18 cellular contexts compared by ENCODE assay signal in genomic region chr4:97938141-97938540, GRCh38.
A peak's percentile ranks its signal among the peaks of the same experiment; 100 is the strongest.
DNase-seq lines count a peak whose midpoint lies in the region; ATAC-seq and TF ChIP-seq lines count a peak whose summit lies in the region.
"Had no signal": no experiment of that assay in that cellular context is flagged by ENCODE, and none has a peak within 500 bp of the region (broad histone marks: within the 10 kb centered on the region; RNA-seq: fewer than 3 reads in every experiment).

No MANE protein-coding gene starts in this region.

- no peaks in the 10 kb centered on the region for H3K79me2 ChIP-seq in OCI-LY7 (ENCODE audit: insufficient read depth, low read depth, low read length)

- CTCF ChIA-PET in OCI-LY7 (lab: Charles Lee; ENCODE audit: unreplicated experiment): no interaction called here

- H3K4me2 ChIP-seq in OCI-LY7 (ENCODE audit: low read length): no peak overlapping the region
- H3K4me2 ChIP-seq: BLaER1 treated with 17β-estradiol and CSF1 and Interleukin-3, amounts not matched to agents 10 nM and 100 nM had no signal

- H3K27me3 ChIP-seq in BE2C: no peaks in the 10 kb centered on the region
- H3K27me3 ChIP-seq: BLaER1 treated with 17β-estradiol and CSF1 and Interleukin-3, amounts not matched to agents 10 nM and 100 nM had no signal

- no peak overlapping the region for H3K27ac ChIP-seq in OCI-LY7 (ENCODE audit: low read depth, low read length, poor library complexity, severe bottlenecking)
- H3K27ac ChIP-seq: BLaER1 treated with 17β-estradiol and CSF1 and Interleukin-3, amounts not matched to agents 10 nM and 100 nM had no signal

- POLR2A ChIA-PET in OCI-LY7 (lab: Charles Lee): interaction anchor here (1.1 kb wide), 1 partner anchor 92 kb away, joined by 3 read pairs; no protein-coding TSS in a partner anchor

- peak; percentile 79 for DNase-seq in BE2C
- peak; percentile 23 for DNase-seq in LHCN-M2 (ENCODE audit: low read depth)
- peak; percentile 23 for DNase-seq in T1000 (lab: John Stamatoyannopoulos, UW)
- DNase-seq in glutamatergic neuron: peak; percentile 46
- no peak for DNase-seq in GM19238 (ENCODE audit: insufficient read length, low spot score)
- no peak for DNase-seq in OCI-LY7 (ENCODE audit: low spot score)
- no peak for DNase-seq in activated CD4-positive, alpha-beta T cell treated with anti-CD3 and anti-CD28 coated beads for 1 hour
- DNase-seq: 8988T; CD4-positive, CD25-positive, alpha-beta regulatory T cell; CD8-positive, alpha-beta memory T cell; COR-L47; GOT3; H7; HFFc6; IMR-90 had no signal

- H3K4me3 ChIP-seq in BE2C (ENCODE audit: low read depth, low read length) (no peak overlapping the region), OCI-LY7 (ENCODE audit: low read depth, low read length, poor library complexity, severe bottlenecking) (no peak overlapping the region)
- H3K4me3 ChIP-seq: BLaER1 treated with 17β-estradiol and CSF1 and Interleukin-3, amounts not matched to agents 10 nM and 100 nM had no signal

- H3K9me3 Mint-ChIP-seq in glutamatergic neuron (ENCODE audit: unreplicated experiment): peaks cover 12% of the 10 kb centered on the region

- peaks cover 11% of the 10 kb centered on the region for H3K36me3 Mint-ChIP-seq in glutamatergic neuron (ENCODE audit: unreplicated experiment)
- H3K36me3 Mint-ChIP-seq: CD8-positive, alpha-beta memory T cell had no signal

- no peak for ATAC-seq in GM19467 (IDR thresholded peaks at IDR 0.05; ENCODE audit: unreplicated experiment)
- ATAC-seq: HCT116 had no signal

- H2AFZ ChIP-seq in OCI-LY7 (ENCODE audit: low read length): no peak overlapping the region

- no peaks in the 10 kb centered on the region; the same call in 1 of the 2 replicates for H3K9me3 ChIP-seq in BE2C
- no peaks in the 10 kb centered on the region for H3K9me3 ChIP-seq in OCI-LY7 (ENCODE audit: low read length)

- no peaks in the 10 kb centered on the region for H3K36me3 ChIP-seq in BE2C
- no peaks in the 10 kb centered on the region for H3K36me3 ChIP-seq in OCI-LY7 (ENCODE audit: insufficient read depth, low read length)
- H3K36me3 ChIP-seq: BLaER1 treated with 17β-estradiol and CSF1 and Interleukin-3, amounts not matched to agents 10 nM and 100 nM had no signal

- H3K4me3 Mint-ChIP-seq in glutamatergic neuron (ENCODE audit: unreplicated experiment): no peak overlapping the region
- H3K4me3 Mint-ChIP-seq: CD4-positive, CD25-positive, alpha-beta regulatory T cell; CD8-positive, alpha-beta memory T cell; HFFc6 had no signal

- H3K4me1 ChIP-seq in BE2C (peaks cover 6% of the 10 kb centered on the region), OCI-LY7 (ENCODE audit: insufficient read depth, low read length, poor library complexity, severe bottlenecking) (no peaks in the 10 kb centered on the region)
- H3K4me1 ChIP-seq: BLaER1 treated with 17β-estradiol and CSF1 and Interleukin-3, amounts not matched to agents 10 nM and 100 nM had no signal

- no peaks in the 10 kb centered on the region for H3K9me2 ChIP-seq in OCI-LY7 (ENCODE audit: insufficient read depth, low read length)

- H4K20me1 ChIP-seq in OCI-LY7 (ENCODE audit: insufficient read depth, low read length): no peaks in the 10 kb centered on the region
- H4K20me1 ChIP-seq: BLaER1 treated with 17β-estradiol and CSF1 and Interleukin-3, amounts not matched to agents 10 nM and 100 nM had no signal

- H3K27ac Mint-ChIP-seq in glutamatergic neuron (ENCODE audit: unreplicated experiment): no peak overlapping the region
- H3K27ac Mint-ChIP-seq: CD4-positive, CD25-positive, alpha-beta regulatory T cell; CD8-positive, alpha-beta memory T cell; HFFc6 had no signal

- H3K4me1 Mint-ChIP-seq in glutamatergic neuron (ENCODE audit: low read depth, unreplicated experiment): no peaks in the 10 kb centered on the region
- H3K4me1 Mint-ChIP-seq: CD8-positive, alpha-beta memory T cell had no signal

- intact Hi-C loops in OCI-LY7 (cut with micrococcal nuclease; ENCODE audit: unreplicated experiment): no loop called here

- TF ChIP-seq CTCF in BE2C (IDR thresholded peaks at IDR 0.05; ENCODE audit: low read depth, low read length): no peak
- TF ChIP-seq CTCF in glutamatergic neuron (IDR thresholded peaks at IDR 0.05; ENCODE audit: partially characterized antibody, unreplicated experiment): no peak
- no peak for TF ChIP-seq CTCF in OCI-LY7 (conservative IDR thresholded peaks at IDR 0.05; ENCODE audit: low read length)

- no TSS peak for BruUV-seq in OCI-LY7 (replicated peaks; lab: Mats Ljungman, UMichigan)

- no peaks in the 10 kb centered on the region for H3K27me3 Mint-ChIP-seq in glutamatergic neuron (ENCODE audit: unreplicated experiment)
- H3K27me3 Mint-ChIP-seq: CD4-positive, CD25-positive, alpha-beta regulatory T cell; CD8-positive, alpha-beta memory T cell had no signal

Comparison
In these comparisons a context has a peak if more than half of its experiments do, and no peak if none do; other contexts are left out.
1. DNase-seq: peak in BE2C (single experiment), LHCN-M2 (single experiment), T1000 (single experiment) and glutamatergic neuron (single experiment); none in GM19238 (single experiment), OCI-LY7 (single experiment) and activated CD4-positive, alpha-beta T cell treated with anti-CD3 and anti-CD28 coated beads for 1 hour (single experiment).